12 cellular contexts compared by ENCODE assay signal in genomic region chr9:134339183-134339806, GRCh38. TPM values are rescaled to one million over a fixed set of nuclear protein-coding genes. Genes with fewer than 3 reads are reported as not detected.
DNase-seq lines count a peak whose midpoint lies in the region; ATAC-seq, FAIRE-seq and TF ChIP-seq lines count a peak whose summit lies in the region.
"Had no signal": no experiment of that assay in that cellular context is flagged by ENCODE, and none has a peak within 500 bp of the region (broad histone marks: within the 10 kb centered on the region; RNA-seq: fewer than 3 reads in every experiment).

No MANE protein-coding gene starts in this region.

- intact Hi-C loops in K562 (cut with micrococcal nuclease) (no loop called here), right cardiac atrium (cut with DNase I) (loop anchor here in 1 of 4 donors (5.0 kb wide), 1 partner anchor 68 kb away; no protein-coding TSS in a partner anchor)

- DNase-seq in K562 (ENCODE audit: extremely low read depth in 1 of 4, low spot score in 3 of 4) (peak in 2 of 4 experiments; percentile 50 to 54), right cardiac atrium (peak in 2 of 3 donors; percentile 80 to 83), NK-92 (lab: John Stamatoyannopoulos, UW; ENCODE audit: unreplicated experiment) (no peak), T-helper 17 cell (no peak)
- no peak for DNase-seq in activated CD4-positive, alpha-beta memory T cell treated with anti-CD3 and anti-CD28 coated beads, Interleukin-2, amount 10 ng/mL, durations not matched to agents 7 days and 5 days
- DNase-seq: immature natural killer cell; stimulated activated CD4-positive, alpha-beta T cell treated with anti-CD3 and anti-CD28 coated beads, Interleukin-2, amount 100 ng/mL, for 48 hours; T-cell had no signal

- no peaks in the 10 kb centered on the region for H3K36me3 Mint-ChIP-seq in activated CD4-positive, alpha-beta memory T cell treated with anti-CD3 and anti-CD28 coated beads, Interleukin-2, amount 10 ng/mL, durations not matched to agents 7 days and 5 days (ENCODE audit: low read depth)
- no peaks in the 10 kb centered on the region for H3K36me3 Mint-ChIP-seq in T-helper 17 cell (ENCODE audit: low read depth)
- H3K36me3 Mint-ChIP-seq: immature natural killer cell, T-cell had no signal

- H3K9me1 ChIP-seq in K562 (ENCODE audit: control insufficient read depth, insufficient read depth, low read length), result peaks cover 12% of the 10 kb centered on the region

- H3K36me3 ChIP-seq in HEK293 (ENCODE audit: control insufficient read depth in 2 of 2, insufficient read depth in 1 of 2, low read length in 2 of 2) (no peaks in the 10 kb centered on the region), K562 (ENCODE audit: control insufficient read depth, insufficient read depth, low read length) (no peaks in the 10 kb centered on the region; the same call in 2 of the 3 replicates)
- H3K36me3 ChIP-seq: HAP-1 had no signal

- no peaks in the 10 kb centered on the region for H3K27me3 ChIP-seq in K562 (ENCODE audit: control insufficient read depth in 2 of 2, insufficient read depth in 2 of 2, low read length in 2 of 2)
- no peaks in the 10 kb centered on the region for H3K27me3 ChIP-seq in right cardiac atrium (ENCODE audit: control insufficient read depth, insufficient read depth)

- BruUV-seq in K562 (replicated peaks; lab: Mats Ljungman, UMichigan), result no TSS peak

- H3K4me2 ChIP-seq in K562 (ENCODE audit: insufficient read depth, low read length), result peak overlapping the region; percentile 67

- no peak overlapping the region for H3K27ac ChIP-seq in HEK293 (ENCODE audit: extremely low read depth, low read depth, low read length)
- peak overlapping the region; percentile 81 for H3K27ac ChIP-seq in K562 (ENCODE audit: extremely low read depth, low read depth, low read length)
- H3K27ac ChIP-seq in right cardiac atrium (ENCODE audit: low read length), result no peak overlapping the region
- H3K27ac ChIP-seq in skin epidermis, result peak overlapping the region in 14 of 21 experiments; percentile 3 to 86 (median 46)

- POLR2A ChIA-PET in HEK293 (lab: Yijun Ruan, JAX) (no interaction called here), K562 (lab: Yijun Ruan, JAX) (interaction anchor here (1.9 kb wide), 1 partner anchor 11 kb away, joined by 12 read pairs; no protein-coding TSS in a partner anchor)
- POLR2A ChIA-PET in activated CD4-positive, alpha-beta memory T cell treated with anti-CD3 and anti-CD28 coated beads, Interleukin-2, amount 10 ng/mL, durations not matched to agents 7 days and 5 days (lab: Charles Lee), result no interaction called here

- no peak overlapping the region for H3K4me3 Mint-ChIP-seq in activated CD4-positive, alpha-beta memory T cell treated with anti-CD3 and anti-CD28 coated beads, Interleukin-2, amount 10 ng/mL, durations not matched to agents 7 days and 5 days
- no peak overlapping the region for H3K4me3 Mint-ChIP-seq in T-helper 17 cell
- H3K4me3 Mint-ChIP-seq: immature natural killer cell, T-cell had no signal

- CTCF ChIA-PET in HEK293 (lab: Yijun Ruan, JAX), result no interaction called here
- CTCF ChIA-PET in K562 (lab: Yijun Ruan, JAX; ENCODE audit: low intra/inter-chr PET ratio), result no interaction called here
- CTCF ChIA-PET in activated CD4-positive, alpha-beta memory T cell treated with anti-CD3 and anti-CD28 coated beads, Interleukin-2, amount 10 ng/mL, durations not matched to agents 7 days and 5 days (lab: Charles Lee), result no interaction called here

- H3K27me3 Mint-ChIP-seq in activated CD4-positive, alpha-beta memory T cell treated with anti-CD3 and anti-CD28 coated beads, Interleukin-2, amount 10 ng/mL, durations not matched to agents 7 days and 5 days, result no peaks in the 10 kb centered on the region
- H3K27me3 Mint-ChIP-seq in T-helper 17 cell, result no peaks in the 10 kb centered on the region
- H3K27me3 Mint-ChIP-seq: T-cell had no signal

- ATAC-seq in K562 (peak; percentile 49), right cardiac atrium (peak; percentile 1 to 2), GM18858 (IDR thresholded peaks at IDR 0.05; ENCODE audit: unreplicated experiment) (no peak), T-helper 17 cell (no peak)
- ATAC-seq: T-cell had no signal

- no peak overlapping the region for H3K4me3 ChIP-seq in HEK293 (ENCODE audit: low read depth, low read length)
- H3K4me3 ChIP-seq in K562, result peak overlapping the region; percentile 2; the same call in 1 of the 2 replicates
- no peak overlapping the region for H3K4me3 ChIP-seq in right cardiac atrium (ENCODE audit: low read length)
- no peak overlapping the region for H3K4me3 ChIP-seq in skin epidermis
- H3K4me3 ChIP-seq: HAP-1 had no signal

- no peaks in the 10 kb centered on the region for H3K9me3 Mint-ChIP-seq in activated CD4-positive, alpha-beta memory T cell treated with anti-CD3 and anti-CD28 coated beads, Interleukin-2, amount 10 ng/mL, durations not matched to agents 7 days and 5 days
- H3K9me3 Mint-ChIP-seq: immature natural killer cell, T-cell had no signal

- H2AFZ ChIP-seq in K562 (ENCODE audit: low read depth, low read length), result no peak overlapping the region

- TF ChIP-seq EP300 in K562 (IDR thresholded peaks at IDR 0.05; ENCODE audit: low read length), result no peak

- H3K79me2 ChIP-seq in K562 (ENCODE audit: control insufficient read depth, insufficient read depth, low read length), result peaks cover 85% of the 10 kb centered on the region

- H3K4me1 ChIP-seq in HEK293 (ENCODE audit: control insufficient read depth, insufficient read depth, low read length), result no peaks in the 10 kb centered on the region
- peaks cover 44 to 100% of the 10 kb centered on the region in 2 experiments for H3K4me1 ChIP-seq in K562 (replicated peaks in 1 of 2; ENCODE audit: control insufficient read depth in 2 of 2, insufficient read depth in 2 of 2, low read length in 2 of 2)
- H3K4me1 ChIP-seq in right cardiac atrium (ENCODE audit: control insufficient read depth, insufficient read depth, low read length), result peaks cover 49% of the 10 kb centered on the region
- H3K4me1 ChIP-seq: HAP-1 had no signal

- peaks cover 21% of the 10 kb centered on the region for H4K20me1 ChIP-seq in K562 (replicated peaks; ENCODE audit: control insufficient read depth, insufficient read depth, low read length)

- FAIRE-seq in K562 (lab: Jason Lieb, UNC), result peak; percentile 96

- no peak for TF ChIP-seq POLR2A in K562 (conservative IDR thresholded peaks at IDR 0.05)

- in situ Hi-C loops in K562 (cut with MboI), result no loop called here

- no peaks in the 10 kb centered on the region for H3K9me3 ChIP-seq in HEK293 (ENCODE audit: control insufficient read depth, insufficient read depth, low read depth, low read length)
- no peaks in the 10 kb centered on the region for H3K9me3 ChIP-seq in K562 (replicated peaks; ENCODE audit: control insufficient read depth, insufficient read depth, low read depth, low read length)
- H3K9me3 ChIP-seq in right cardiac atrium (ENCODE audit: control insufficient read depth, low read length), result no peaks in the 10 kb centered on the region
- H3K9me3 ChIP-seq in T-helper 17 cell (ENCODE audit: control insufficient read depth, low read length, poor library complexity, severe bottlenecking), result no peaks in the 10 kb centered on the region
- H3K9me3 ChIP-seq: HAP-1 had no signal

- 50% methylated on average over 11 of the region's 17 CpGs for WGBS in K562 (ENCODE audit: insufficient coverage, low coverage, missing lambda C conversion rate)
- WGBS in right cardiac atrium, result 28% methylated on average over 17 of the region's 17 CpGs

- TF ChIP-seq CTCF in HEK293 (tag by site-specific recombination; IDR thresholded peaks at IDR 0.05) (no peak), K562 (IDR thresholded peaks at IDR 0.05 in 2 of 3, conservative IDR thresholded peaks at IDR 0.05 in 1 of 3; ENCODE audit: insufficient read depth in 2 of 3, low read depth in 1 of 3, low read length in 3 of 3) (no peak)

- TF ChIP-seq RAD21 in K562 (CRISPR knock-in tag; conservative IDR thresholded peaks at IDR 0.05 in 1 of 2, IDR thresholded peaks at IDR 0.05 in 1 of 2), result no peak

- no peak overlapping the region for H3K27ac Mint-ChIP-seq in activated CD4-positive, alpha-beta memory T cell treated with anti-CD3 and anti-CD28 coated beads, Interleukin-2, amount 10 ng/mL, durations not matched to agents 7 days and 5 days
- no peak overlapping the region for H3K27ac Mint-ChIP-seq in T-helper 17 cell
- H3K27ac Mint-ChIP-seq: immature natural killer cell, T-cell had no signal

- peak overlapping the region; percentile 66 to 87 for H3K9ac ChIP-seq in K562 (ENCODE audit: insufficient read depth in 1 of 2, low read depth in 2 of 2, low read length in 2 of 2)

- H3K4me1 Mint-ChIP-seq in activated CD4-positive, alpha-beta memory T cell treated with anti-CD3 and anti-CD28 coated beads, Interleukin-2, amount 10 ng/mL, durations not matched to agents 7 days and 5 days, result peaks cover 2% of the 10 kb centered on the region
- H3K4me1 Mint-ChIP-seq in T-helper 17 cell, result peaks cover 17% of the 10 kb centered on the region

TF ChIP-seq in HEK293, 187 proteins besides CTCF, POLR2A, EP300 and RAD21 (continues in another document):
- no peak for TF ChIP-seq TRIM28 (IDR thresholded peaks at IDR 0.05; ENCODE audit: borderline replicate concordance, low read length)

TF ChIP-seq in K562, 482 proteins besides CTCF, POLR2A, EP300 and RAD21 (continues in another document):
- TF ChIP-seq CBX1 (IDR thresholded peaks at IDR 0.05; ENCODE audit: low read depth), result 0 out of 2 replicates have a peak, but pooled peaks have one; percentile 37
- no peak for TF ChIP-seq COPS2 (conservative IDR thresholded peaks at IDR 0.05)

RNA-seq across cellular contexts. Expression of gene RXRA, which starts 13.0 kb away (rescaled TPM):
- total RNA-seq in K562 (2011; cell fraction: chromatin; rRNA removed; ENCODE audit: low replicate concordance), result 9.2 and 26.3 TPM in 2 replicates
- 12.6 and 15.3 TPM in 2 replicates for total RNA-seq in K562 (2011; cell fraction: nucleolus; rRNA removed)
- 9.4 and 10.3 TPM in 2 replicates for total RNA-seq in K562 (2011; cell fraction: nucleoplasm; rRNA removed)
- total RNA-seq in K562 (2014; rRNA removed) (9.6 and 11.0 TPM in 2 replicates), K562 (2014; rRNA removed; fragmentation: Illumina TruSeq; extraction: Trizol) (1.5 and 1.8 TPM in 2 replicates), K562 (2015; rRNA removed; fragmentation: Illumina TruSeq; extraction: Trizol) (4.2 and 5.7 TPM in 2 replicates), K562 (2021) (21.4 and 23.6 TPM in 2 replicates), right cardiac atrium (10 to 100 TPM; 48.1 to 72.3 (median 61.7) TPM), T-helper 17 cell (10 to 100 TPM in 1 of 2 donors, 1 to 10 TPM in 1; 7.5 to 10.6 TPM)
- polyA plus RNA-seq in K562 (2011; rRNA removed) (4.0 and 4.6 TPM in 2 replicates), K562 (2014; fragmentation: Illumina TruSeq; extraction: Trizol) (5.2 and 14.5 TPM in 2 replicates), K562 (2014; fragmentation: Nextera tagmentation; extraction: Ambion mirVana) (under 1 TPM; 0.35 to 0.56 TPM), K562 (2014; rRNA removed) (6.8 and 14.8 TPM in 2 replicates), right cardiac atrium (66.0 TPM)
- 8.4 and 14.0 TPM in 2 replicates for polyA plus RNA-seq in K562 (2011; cell fraction: cytosol; rRNA removed)
- 7.8 and 14.2 TPM in 2 replicates for polyA plus RNA-seq in K562 (2011; cell fraction: nucleus; rRNA removed)
- 13.9 and 14.6 TPM in 2 replicates for polyA plus RNA-seq in K562 (2012)
- 2.2 and 4.3 TPM in 2 replicates for polyA minus RNA-seq in K562 (2011; rRNA and poly(A)+ RNA removed)
- polyA minus RNA-seq in K562 (2011; cell fraction: cytosol; rRNA and poly(A)+ RNA removed), result 13.6 and 24.3 TPM in 2 replicates
- polyA minus RNA-seq in K562 (2011; cell fraction: nucleus; rRNA and poly(A)+ RNA removed), result 6.7 and 8.4 TPM in 2 replicates
- 1 to 10 TPM; 7.0 to 7.8 TPM for total RNA-seq in activated CD4-positive, alpha-beta memory T cell treated with anti-CD3 and anti-CD28 coated beads, Interleukin-2, amount 10 ng/mL, durations not matched to agents 7 days and 5 days

Comparison
In these comparisons a context has a peak if more than half of its experiments do, and no peak if none do; other contexts are left out.
1. H3K27ac ChIP-seq: peak in K562 (single experiment) and skin epidermis (14 of 21); none in HEK293 (single experiment) and right cardiac atrium (single experiment).
2. ATAC-seq: peak in K562 (single experiment) and right cardiac atrium (2 of 2); none in GM18858 (single experiment) and T-helper 17 cell (single experiment).
3. DNase-seq: peak in right cardiac atrium (2 of 3); none in NK-92 (single experiment), activated CD4-positive, alpha-beta memory T cell treated with anti-CD3 and anti-CD28 coated beads, Interleukin-2, amount 10 ng/mL, durations not matched to agents 7 days and 5 days (single experiment) and T-helper 17 cell (0 of 3).
4. Of the 44 proteins assayed by ChIP-seq in both K562 and HEK293: peak only in K562: ZBTB26; only in HEK293: KLF1 and ZNF175; in both: none; in neither: 40; mixed calls (peak in some experiments, not most) for 1.